1 cellular context compared by ENCODE assay signal in genomic region chr1:47326271-47326670, GRCh38.
TF ChIP-seq lines count a peak whose summit lies in the region.

No MANE protein-coding gene starts in this region.

TF ChIP-seq in K562, 482 proteins besides CTCF, POLR2A, EP300 and RAD21:
- TF ChIP-seq RB1 (IDR thresholded peaks at IDR 0.05; ENCODE audit: low read depth) (no peak), ZNF121 (CRISPR knock-in tag; conservative IDR thresholded peaks at IDR 0.05) (peak; percentile 58)
TF ChIP-seq in K562: peak in this region for 1.
